25 cellular contexts compared by ENCODE assay signal in genomic region chr14:50864237-50864636, GRCh38. TPM values are rescaled to one million over a fixed set of nuclear protein-coding genes. Genes with fewer than 3 reads are reported as not detected.
"Had no signal": no experiment of that assay in that cellular context is flagged by ENCODE, and none has a peak within 500 bp of the region (broad histone marks: within the 10 kb centered on the region; RNA-seq: fewer than 3 reads in every experiment).

No MANE protein-coding gene starts in this region.

- DNase-seq: Kasumi-1; KG1; MM.1S; NCI-H1092 treated with DMSO at 0.1 percent for 48 hours; NCI-H1436; NCI-H187; NCI-H2029; NCI-H2081 treated with DMSO at 0.1 percent for 48 hours; NCI-H2227 treated with DMSO at 0.1 percent for 48 hours; NCI-H446; NCI-H510A; NCI-H524 treated with DMSO at 0.1 percent for 48 hours; NCI-H774; NK-92 treated with Interleukin-12 subunit alpha and Interleukin-12 subunit beta, amount 100 ng/mL, for 24 hours; PC-3; SHP77; SK-N-SH; SW 1271; T-cell had no signal

- FAIRE-seq: HTR-8/SVneo had no signal

- ATAC-seq: Panc1, PC-3, T-cell had no signal

- H3K27ac ChIP-seq: HL-60, RWPE1 had no signal

- H3K9me3 ChIP-seq: SK-N-SH had no signal

- H3K36me3 Mint-ChIP-seq: T-cell had no signal

- H3K27ac Mint-ChIP-seq: T-cell had no signal

- H3K9me3 Mint-ChIP-seq: T-cell had no signal

- H3K9ac ChIP-seq: SK-N-SH had no signal

- H3K4me3 Mint-ChIP-seq: T-cell had no signal

- H3K4me2 ChIP-seq: SK-N-SH had no signal

RNA-seq across cellular contexts. Expression of gene ABHD12B, which starts 7.6 kb away (rescaled TPM):
- total RNA-seq: M059J, PC-3, SK-MEL-5, T-cell had no signal
- polyA plus RNA-seq: SK-N-SH had no signal
